1 cellular context compared by ENCODE assay signal in the genomic region with DNA sequence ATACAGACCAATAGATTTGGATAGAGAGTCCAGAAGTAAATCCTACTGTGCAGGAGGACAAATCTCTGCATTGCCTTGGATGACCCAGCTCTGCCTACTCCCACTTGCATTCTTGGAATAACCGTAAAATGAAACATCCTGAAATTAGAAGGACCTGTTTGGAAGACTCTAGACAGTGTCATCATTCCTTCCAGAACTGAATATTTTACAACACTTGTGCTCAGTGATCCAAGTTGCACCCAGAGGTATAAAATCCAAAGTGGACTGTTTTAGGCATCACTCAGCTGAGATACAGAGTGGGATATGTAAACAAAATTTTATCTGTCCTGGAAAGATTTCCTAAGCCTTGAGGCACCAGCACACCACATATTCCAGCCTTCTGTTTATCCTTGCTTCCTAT.
TF ChIP-seq lines count a peak whose summit lies in the region.

No MANE protein-coding gene starts in this region.

TF ChIP-seq in HEK293, 187 proteins besides CTCF, POLR2A, EP300 and RAD21:
- TF ChIP-seq, protein P1, sequence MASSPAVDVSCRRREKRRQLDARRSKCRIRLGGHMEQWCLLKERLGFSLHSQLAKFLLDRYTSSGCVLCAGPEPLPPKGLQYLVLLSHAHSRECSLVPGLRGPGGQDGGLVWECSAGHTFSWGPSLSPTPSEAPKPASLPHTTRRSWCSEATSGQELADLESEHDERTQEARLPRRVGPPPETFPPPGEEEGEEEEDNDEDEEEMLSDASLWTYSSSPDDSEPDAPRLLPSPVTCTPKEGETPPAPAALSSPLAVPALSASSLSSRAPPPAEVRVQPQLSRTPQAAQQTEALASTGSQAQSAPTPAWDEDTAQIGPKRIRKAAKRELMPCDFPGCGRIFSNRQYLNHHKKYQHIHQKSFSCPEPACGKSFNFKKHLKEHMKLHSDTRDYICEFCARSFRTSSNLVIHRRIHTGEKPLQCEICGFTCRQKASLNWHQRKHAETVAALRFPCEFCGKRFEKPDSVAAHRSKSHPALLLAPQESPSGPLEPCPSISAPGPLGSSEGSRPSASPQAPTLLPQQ (tag by site-specific recombination; IDR thresholded peaks at IDR 0.05) = no peak
- TF ChIP-seq SETDB1 (IDR thresholded peaks at IDR 0.05; ENCODE audit: insufficient read length, low read length) = peak; percentile 34
